Comparison of ENCODE assay signal across 8 cellular contexts in genomic region chr5:177474845-177475562, GRCh38. TPM values are rescaled to one million over a fixed set of nuclear protein-coding genes. Genes with fewer than 3 reads are reported as not detected.
DNase-seq lines count a peak whose midpoint lies in the region; ATAC-seq and TF ChIP-seq lines count a peak whose summit lies in the region.
"Had no signal": no experiment of that assay in that cellular context is flagged by ENCODE, and none has a peak within 500 bp of the region (broad histone marks: within the 10 kb centered on the region; RNA-seq: fewer than 3 reads in every experiment).

No MANE protein-coding gene starts in this region.

- peaks cover 25% of the 10 kb centered on the region for H3K27me3 Mint-ChIP-seq in activated CD4-positive, alpha-beta memory T cell treated with anti-CD3 and anti-CD28 coated beads, Interleukin-2, amount 10 ng/mL, durations not matched to agents 7 days and 5 days
- H3K27me3 Mint-ChIP-seq in activated CD4-positive, alpha-beta memory T cell treated with anti-CD3 and anti-CD28 coated beads for 36 hours = peaks cover 5% of the 10 kb centered on the region
- H3K27me3 Mint-ChIP-seq in central memory CD8-positive, alpha-beta T cell = peaks cover 9% of the 10 kb centered on the region
- no peaks in the 10 kb centered on the region for H3K27me3 Mint-ChIP-seq in stimulated activated naive CD8-positive, alpha-beta T cell treated with anti-CD3 and anti-CD28 coated beads, Interleukin-15, amount 100 ng/mL, for 72 hours

- no peaks in the 10 kb centered on the region for H3K27me3 ChIP-seq in upper lobe of right lung

- CTCF ChIA-PET in activated CD4-positive, alpha-beta memory T cell treated with anti-CD3 and anti-CD28 coated beads, Interleukin-2, amount 10 ng/mL, durations not matched to agents 7 days and 5 days (lab: Charles Lee) = interaction anchor here (0.7 kb wide), 1 partner anchor 21 kb away, joined by 3 read pairs; no protein-coding TSS in a partner anchor
- CTCF ChIA-PET in activated CD4-positive, alpha-beta memory T cell treated with anti-CD3 and anti-CD28 coated beads for 36 hours (lab: Charles Lee) = interaction anchor here (1.2 kb wide), 1 partner anchor 85 kb away, joined by 3 read pairs; no protein-coding TSS in a partner anchor

- no peak overlapping the region for H3K27ac Mint-ChIP-seq in activated CD4-positive, alpha-beta memory T cell treated with anti-CD3 and anti-CD28 coated beads, Interleukin-2, amount 10 ng/mL, durations not matched to agents 7 days and 5 days
- H3K27ac Mint-ChIP-seq in activated CD4-positive, alpha-beta memory T cell treated with anti-CD3 and anti-CD28 coated beads for 36 hours = no peak overlapping the region
- H3K27ac Mint-ChIP-seq in central memory CD8-positive, alpha-beta T cell (ENCODE audit: low read depth) = peak overlapping the region; percentile 63
- peak overlapping the region; percentile 71 to 84 for H3K27ac Mint-ChIP-seq in stimulated activated naive CD8-positive, alpha-beta T cell treated with anti-CD3 and anti-CD28 coated beads, Interleukin-15, amount 100 ng/mL, for 72 hours

- no peak overlapping the region for H3K4me3 ChIP-seq in upper lobe of right lung

- H3K36me3 Mint-ChIP-seq in activated CD4-positive, alpha-beta memory T cell treated with anti-CD3 and anti-CD28 coated beads, Interleukin-2, amount 10 ng/mL, durations not matched to agents 7 days and 5 days (ENCODE audit: low read depth) = peaks cover 4% of the 10 kb centered on the region
- peaks cover 2% of the 10 kb centered on the region for H3K36me3 Mint-ChIP-seq in activated CD4-positive, alpha-beta memory T cell treated with anti-CD3 and anti-CD28 coated beads for 36 hours
- peaks cover 11% of the 10 kb centered on the region for H3K36me3 Mint-ChIP-seq in central memory CD8-positive, alpha-beta T cell (ENCODE audit: insufficient read depth)

- peaks cover 33% of the 10 kb centered on the region for H3K4me1 ChIP-seq in upper lobe of right lung

- H3K4me3 Mint-ChIP-seq in activated CD4-positive, alpha-beta memory T cell treated with anti-CD3 and anti-CD28 coated beads, Interleukin-2, amount 10 ng/mL, durations not matched to agents 7 days and 5 days = peak overlapping the region; percentile 32
- no peak overlapping the region for H3K4me3 Mint-ChIP-seq in activated CD4-positive, alpha-beta memory T cell treated with anti-CD3 and anti-CD28 coated beads for 36 hours
- peak overlapping the region; percentile 89 for H3K4me3 Mint-ChIP-seq in central memory CD8-positive, alpha-beta T cell
- peak overlapping the region; percentile 68 to 89 for H3K4me3 Mint-ChIP-seq in stimulated activated naive CD8-positive, alpha-beta T cell treated with anti-CD3 and anti-CD28 coated beads, Interleukin-15, amount 100 ng/mL, for 72 hours

- TF ChIP-seq CTCF in upper lobe of right lung (IDR thresholded peaks at IDR 0.05) = no peak

- no peaks in the 10 kb centered on the region for H3K36me3 ChIP-seq in upper lobe of right lung

- peaks cover 49% of the 10 kb centered on the region for H3K4me1 Mint-ChIP-seq in activated CD4-positive, alpha-beta memory T cell treated with anti-CD3 and anti-CD28 coated beads, Interleukin-2, amount 10 ng/mL, durations not matched to agents 7 days and 5 days
- H3K4me1 Mint-ChIP-seq in activated CD4-positive, alpha-beta memory T cell treated with anti-CD3 and anti-CD28 coated beads for 36 hours (ENCODE audit: low read depth) = peaks cover 33% of the 10 kb centered on the region
- H3K4me1 Mint-ChIP-seq in central memory CD8-positive, alpha-beta T cell = peaks cover 63% of the 10 kb centered on the region
- peaks cover 87% of the 10 kb centered on the region for H3K4me1 Mint-ChIP-seq in stimulated activated naive CD8-positive, alpha-beta T cell treated with anti-CD3 and anti-CD28 coated beads, Interleukin-15, amount 100 ng/mL, for 72 hours

- H3K9me3 Mint-ChIP-seq in activated CD4-positive, alpha-beta memory T cell treated with anti-CD3 and anti-CD28 coated beads, Interleukin-2, amount 10 ng/mL, durations not matched to agents 7 days and 5 days = no peaks in the 10 kb centered on the region
- H3K9me3 Mint-ChIP-seq in activated CD4-positive, alpha-beta memory T cell treated with anti-CD3 and anti-CD28 coated beads for 36 hours = no peaks in the 10 kb centered on the region
- no peaks in the 10 kb centered on the region for H3K9me3 Mint-ChIP-seq in central memory CD8-positive, alpha-beta T cell
- no peaks in the 10 kb centered on the region for H3K9me3 Mint-ChIP-seq in stimulated activated naive CD8-positive, alpha-beta T cell treated with anti-CD3 and anti-CD28 coated beads, Interleukin-15, amount 100 ng/mL, for 72 hours

- ATAC-seq in central memory CD8-positive, alpha-beta T cell (replicated peaks; ENCODE audit: extremely low read depth, poor library complexity, severe bottlenecking) = no peak
- ATAC-seq in stimulated activated naive CD8-positive, alpha-beta T cell treated with anti-CD3 and anti-CD28 coated beads, Interleukin-15, amount 100 ng/mL, for 72 hours = no peak
- no peak for ATAC-seq in upper lobe of right lung

- H3K27ac ChIP-seq in upper lobe of right lung = no peak overlapping the region

- no peak for DNase-seq in activated CD4-positive, alpha-beta memory T cell treated with anti-CD3 and anti-CD28 coated beads, Interleukin-2, amount 10 ng/mL, durations not matched to agents 7 days and 5 days
- no peak for DNase-seq in activated CD4-positive, alpha-beta memory T cell treated with anti-CD3 and anti-CD28 coated beads for 36 hours
- DNase-seq in central memory CD8-positive, alpha-beta T cell (ENCODE audit: low spot score in 2 of 2) = no peak
- no peak for DNase-seq in stimulated activated naive CD8-positive, alpha-beta T cell treated with anti-CD3 and anti-CD28 coated beads, Interleukin-15, amount 100 ng/mL, for 72 hours
- no peak for DNase-seq in effector CD4-positive, alpha-beta T cell
- DNase-seq in upper lobe of right lung = no peak
- DNase-seq: kidney glomerular epithelial cell, NCI-H1092 had no signal

- no peaks in the 10 kb centered on the region for H3K9me3 ChIP-seq in upper lobe of right lung

- POLR2A ChIA-PET in activated CD4-positive, alpha-beta memory T cell treated with anti-CD3 and anti-CD28 coated beads, Interleukin-2, amount 10 ng/mL, durations not matched to agents 7 days and 5 days (lab: Charles Lee) = interaction anchor here (0.8 to 1.7 kb wide), 2 partner anchors 18 to 22 kb away, joined by 3 to 4 read pairs; no protein-coding TSS in a partner anchor
- POLR2A ChIA-PET in activated CD4-positive, alpha-beta memory T cell treated with anti-CD3 and anti-CD28 coated beads for 36 hours (lab: Charles Lee) = interaction anchor here (2.2 kb wide), 1 partner anchor 19 kb away, joined by 6 read pairs; no protein-coding TSS in a partner anchor

- intact Hi-C loops in activated CD4-positive, alpha-beta memory T cell treated with anti-CD3 and anti-CD28 coated beads for 36 hours (cut with micrococcal nuclease) = no loop called here
- intact Hi-C loops in upper lobe of right lung (cut with DNase I) = no loop called here

RNA-seq across cellular contexts. Expression of gene DBN1, which starts 1.6 kb away (rescaled TPM):
- 1 to 10 TPM; 4.9 to 5.0 TPM for total RNA-seq in activated CD4-positive, alpha-beta memory T cell treated with anti-CD3 and anti-CD28 coated beads, Interleukin-2, amount 10 ng/mL, durations not matched to agents 7 days and 5 days
- total RNA-seq in activated CD4-positive, alpha-beta memory T cell treated with anti-CD3 and anti-CD28 coated beads for 36 hours = 10 to 100 TPM; 12.1 to 15.9 TPM
- 34.6 TPM for total RNA-seq in upper lobe of right lung

RNA-seq across cellular contexts. Expression of gene PDLIM7, which starts 22.4 kb away (rescaled TPM):
- 10 to 100 TPM; 55.1 to 56.6 TPM for total RNA-seq in activated CD4-positive, alpha-beta memory T cell treated with anti-CD3 and anti-CD28 coated beads, Interleukin-2, amount 10 ng/mL, durations not matched to agents 7 days and 5 days
- total RNA-seq in activated CD4-positive, alpha-beta memory T cell treated with anti-CD3 and anti-CD28 coated beads for 36 hours = 10 to 100 TPM; 50.2 to 56.6 TPM
- 59.1 TPM for total RNA-seq in upper lobe of right lung

RNA-seq across cellular contexts. Expression of gene PRR7, which starts 28.4 kb away (rescaled TPM):
- total RNA-seq in activated CD4-positive, alpha-beta memory T cell treated with anti-CD3 and anti-CD28 coated beads, Interleukin-2, amount 10 ng/mL, durations not matched to agents 7 days and 5 days = 1 to 10 TPM; 4.9 to 5.8 TPM
- 10 to 100 TPM; 13.3 to 13.6 TPM for total RNA-seq in activated CD4-positive, alpha-beta memory T cell treated with anti-CD3 and anti-CD28 coated beads for 36 hours
- total RNA-seq in upper lobe of right lung = 2.1 TPM

RNA-seq across cellular contexts. Expression of gene DOK3, which starts 34.6 kb away (rescaled TPM):
- total RNA-seq in activated CD4-positive, alpha-beta memory T cell treated with anti-CD3 and anti-CD28 coated beads, Interleukin-2, amount 10 ng/mL, durations not matched to agents 7 days and 5 days = 1 to 10 TPM; 2.4 TPM
- 1 to 10 TPM in 1 of 2 experiments, under 1 TPM in 1; 0.52 to 1.3 TPM for total RNA-seq in activated CD4-positive, alpha-beta memory T cell treated with anti-CD3 and anti-CD28 coated beads for 36 hours
- total RNA-seq in upper lobe of right lung = 45.6 TPM

RNA-seq across cellular contexts. Expression of gene DDX41, which starts 41.8 kb away (rescaled TPM):
- 100 to 1,000 TPM; 105 to 107 TPM for total RNA-seq in activated CD4-positive, alpha-beta memory T cell treated with anti-CD3 and anti-CD28 coated beads, Interleukin-2, amount 10 ng/mL, durations not matched to agents 7 days and 5 days
- total RNA-seq in activated CD4-positive, alpha-beta memory T cell treated with anti-CD3 and anti-CD28 coated beads for 36 hours = 100 to 1,000 TPM; 143 to 145 TPM
- total RNA-seq in upper lobe of right lung = 61.6 TPM

Comparison
In these comparisons a context has a peak if more than half of its experiments do, and no peak if none do; other contexts are left out.
1. H3K27ac Mint-ChIP-seq: peak in central memory CD8-positive, alpha-beta T cell (single experiment) and stimulated activated naive CD8-positive, alpha-beta T cell treated with anti-CD3 and anti-CD28 coated beads, Interleukin-15, amount 100 ng/mL, for 72 hours (2 of 2); none in activated CD4-positive, alpha-beta memory T cell treated with anti-CD3 and anti-CD28 coated beads, Interleukin-2, amount 10 ng/mL, durations not matched to agents 7 days and 5 days (single experiment) and activated CD4-positive, alpha-beta memory T cell treated with anti-CD3 and anti-CD28 coated beads for 36 hours (single experiment).